9 cellular contexts compared by ENCODE assay signal in genomic region chr16:17529982-17530760, GRCh38. TPM values are rescaled to one million over a fixed set of nuclear protein-coding genes. Genes with fewer than 3 reads are reported as not detected.
DNase-seq lines count a peak whose midpoint lies in the region; ATAC-seq and TF ChIP-seq lines count a peak whose summit lies in the region.
"Had no signal": no experiment of that assay in that cellular context is flagged by ENCODE, and none has a peak within 500 bp of the region (broad histone marks: within the 10 kb centered on the region; RNA-seq: fewer than 3 reads in every experiment).

No MANE protein-coding gene starts in this region.

- peaks cover 14% of the 10 kb centered on the region for H3K4me1 Mint-ChIP-seq in central memory CD8-positive, alpha-beta T cell

- peak overlapping the region; percentile 73 for H3K27ac Mint-ChIP-seq in central memory CD8-positive, alpha-beta T cell (ENCODE audit: low read depth)

- H3K27me3 Mint-ChIP-seq in central memory CD8-positive, alpha-beta T cell = peaks cover 3% of the 10 kb centered on the region

- H3K4me3 ChIP-seq in GM12864 (ENCODE audit: low read depth, low read length) (peak overlapping the region; percentile 1; the same call in 1 of the 2 replicates), stomach (no peak overlapping the region), upper lobe of right lung (no peak overlapping the region)

- H3K9me3 ChIP-seq in stomach = peaks cover 0 to 5% (median 2%) of the 10 kb centered on the region in 4 donors
- H3K9me3 ChIP-seq in upper lobe of right lung = no peaks in the 10 kb centered on the region

- ATAC-seq in GM21529 (IDR thresholded peaks at IDR 0.05; ENCODE audit: unreplicated experiment) (peak; percentile 85), upper lobe of right lung (no peak)
- peak; percentile 88 for ATAC-seq in central memory CD8-positive, alpha-beta T cell (replicated peaks; ENCODE audit: extremely low read depth, poor library complexity, severe bottlenecking)

- H3K27me3 ChIP-seq in stomach (peaks cover 0 to 3% (median 0%) of the 10 kb centered on the region in 3 donors), upper lobe of right lung (no peaks in the 10 kb centered on the region)

- peak overlapping the region; percentile 80 for H3K4me3 Mint-ChIP-seq in central memory CD8-positive, alpha-beta T cell

- intact Hi-C loops in stomach (cut with DNase I; ENCODE audit: low total_unique reads) (no loop called here), upper lobe of right lung (cut with DNase I) (no loop called here)

- TF ChIP-seq CTCF in GM12864 (IDR thresholded peaks at IDR 0.05; ENCODE audit: low read depth, low read length, missing control alignments) (no peak), stomach (IDR thresholded peaks at IDR 0.05) (no peak), upper lobe of right lung (IDR thresholded peaks at IDR 0.05) (no peak)

- H3K36me3 Mint-ChIP-seq in central memory CD8-positive, alpha-beta T cell (ENCODE audit: insufficient read depth) = no peaks in the 10 kb centered on the region

- no peaks in the 10 kb centered on the region for H3K9me3 Mint-ChIP-seq in central memory CD8-positive, alpha-beta T cell

- DNase-seq in GM12864 (ENCODE audit: low read depth) = peak; percentile 49
- peak; percentile 3 for DNase-seq in LoVo (ENCODE audit: low spot score)
- peak in 1 of 2 donors; percentile 12 for DNase-seq in central memory CD8-positive, alpha-beta T cell (ENCODE audit: low spot score in 2 of 2)
- DNase-seq in stomach = no peak
- DNase-seq in SW 1271 (lab: John Stamatoyannopoulos, UW) = no peak
- no peak for DNase-seq in NCI-H146 (lab: John Stamatoyannopoulos, UW)
- DNase-seq in upper lobe of right lung = no peak
- DNase-seq: DND-41 had no signal

- H3K4me1 ChIP-seq in stomach (no peaks in the 10 kb centered on the region), upper lobe of right lung (no peaks in the 10 kb centered on the region)

- 63 to 77% (median 73%) methylated on average over 6 of the region's 6 CpGs for WGBS in stomach, 5 donors

- TF ChIP-seq POLR2A in stomach (IDR thresholded peaks at IDR 0.05) = no peak

- no peak for TF ChIP-seq EP300 in stomach (IDR thresholded peaks at IDR 0.05)

- H3K27ac ChIP-seq in stomach (no peak overlapping the region), upper lobe of right lung (no peak overlapping the region)

- no peaks in the 10 kb centered on the region for H3K36me3 ChIP-seq in stomach
- no peaks in the 10 kb centered on the region for H3K36me3 ChIP-seq in upper lobe of right lung

RNA-seq across cellular contexts. Expression of gene XYLT1, which starts 59.4 kb away (rescaled TPM):
- total RNA-seq in stomach = 10 to 100 TPM in 3 of 5 donors, 1 to 10 TPM in 2; 9.4 to 59.5 (median 10.7) TPM
- 1 to 10 TPM in 2 of 3 donors, under 1 TPM in 1; 0.87 to 1.1 (median 1.0) TPM for polyA plus RNA-seq in stomach
- 12.1 TPM for total RNA-seq in upper lobe of right lung

Comparison
In these comparisons a context has a peak if more than half of its experiments do, and no peak if none do; other contexts are left out.
1. DNase-seq: peak in GM12864 (single experiment) and LoVo (single experiment); none in stomach (single experiment), SW 1271 (0 of 2), NCI-H146 (single experiment) and upper lobe of right lung (single experiment).